In the genomic region with DNA sequence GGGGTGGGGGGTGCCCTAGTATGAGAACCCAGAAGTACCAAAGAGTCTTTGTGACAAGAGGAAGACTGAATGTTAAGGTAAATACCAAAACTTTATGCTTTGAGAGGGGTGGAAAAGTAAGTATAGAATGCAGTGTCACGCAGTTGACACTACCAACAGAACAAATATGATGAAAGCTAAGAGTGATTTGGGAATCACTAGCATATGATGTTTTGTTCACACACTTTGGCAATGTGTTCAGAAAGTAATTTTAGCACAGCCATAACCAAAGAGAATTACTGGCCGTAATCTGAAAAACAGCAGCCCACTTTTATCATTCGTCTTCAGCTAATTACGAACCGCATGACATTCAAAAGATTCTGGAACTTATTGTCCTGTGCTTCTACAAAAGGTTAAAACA, we compare ENCODE assay signal across 26 cellular contexts. TPM values are rescaled to one million over a fixed set of nuclear protein-coding genes. Genes with fewer than 3 reads are reported as not detected.
"Had no signal": no experiment of that assay in that cellular context is flagged by ENCODE, and none has a peak within 500 bp of the region (broad histone marks: within the 10 kb centered on the region; RNA-seq: fewer than 3 reads in every experiment).

No MANE protein-coding gene starts in this region.

- FAIRE-seq: endometrium, islet of Langerhans had no signal

- H3K9me3 ChIP-seq: esophagus squamous epithelium, ovary, right lobe of liver, suprapubic skin, vagina had no signal

- H3K4me3 ChIP-seq: coronary artery, esophagus squamous epithelium, hepatocyte, lung, ovary, right lobe of liver, smooth muscle cell, suprapubic skin, vagina had no signal

- H3K27me3 ChIP-seq: esophagus squamous epithelium, hepatocyte, ovary, right lobe of liver, suprapubic skin, vagina had no signal

- H3K27ac ChIP-seq: coronary artery, esophagus squamous epithelium, hepatocyte, ovary, right lobe of liver, suprapubic skin, vagina had no signal

- H3K36me3 ChIP-seq: esophagus squamous epithelium, ovary, right lobe of liver, suprapubic skin, vagina had no signal

- H3K4me2 ChIP-seq: hepatocyte, smooth muscle cell had no signal

- H2AFZ ChIP-seq: hepatocyte had no signal

- DNase-seq: effector memory CD8-positive, alpha-beta T cell; erythroblast; esophagus squamous epithelium; foreskin melanocyte; left colon; natural killer cell; occipital lobe; ovary; posterior cingulate gyrus; retina; right lobe of liver; stimulated activated CD4-positive, alpha-beta T cell treated with anti-CD3 and anti-CD28 coated beads, Interleukin-12 subunit alpha, Interleukin-12 subunit beta, amount 100 ng/mL, for 4 hours; stimulated activated CD4-positive, alpha-beta T cell treated with anti-CD3 and anti-CD28 coated beads, Interleukin-1b, Interleukin-23, amount 100 ng/mL, for 48 hours; stimulated activated CD4-positive, alpha-beta T cell treated with anti-CD3 and anti-CD28 coated beads, Interleukin-4, amount 100 ng/mL, for 1 hour; stimulated activated CD8-positive, alpha-beta memory T cell treated with anti-CD3 and anti-CD28 coated beads, Interleukin-4, amount 100 ng/mL, for 48 hours; stimulated activated naive CD4-positive, alpha-beta T cell; stimulated activated naive CD8-positive, alpha-beta T cell treated with anti-CD3 and anti-CD28 coated beads, Interleukin-15, amount 100 ng/mL, for 72 hours; trophoblast cell had no signal

- ATAC-seq: effector memory CD8-positive, alpha-beta T cell; left colon; natural killer cell; right lobe of liver; stimulated activated naive CD8-positive, alpha-beta T cell treated with anti-CD3 and anti-CD28 coated beads, Interleukin-15, amount 100 ng/mL, for 72 hours had no signal

- H3K4me1 ChIP-seq: vagina had no signal

RNA-seq across cellular contexts. Expression of gene ENAH, which starts 59.5 kb away (rescaled TPM):
- total RNA-seq: natural killer cell had no signal
